Comparison of ENCODE assay signal across 6 cellular contexts in the genomic region with DNA sequence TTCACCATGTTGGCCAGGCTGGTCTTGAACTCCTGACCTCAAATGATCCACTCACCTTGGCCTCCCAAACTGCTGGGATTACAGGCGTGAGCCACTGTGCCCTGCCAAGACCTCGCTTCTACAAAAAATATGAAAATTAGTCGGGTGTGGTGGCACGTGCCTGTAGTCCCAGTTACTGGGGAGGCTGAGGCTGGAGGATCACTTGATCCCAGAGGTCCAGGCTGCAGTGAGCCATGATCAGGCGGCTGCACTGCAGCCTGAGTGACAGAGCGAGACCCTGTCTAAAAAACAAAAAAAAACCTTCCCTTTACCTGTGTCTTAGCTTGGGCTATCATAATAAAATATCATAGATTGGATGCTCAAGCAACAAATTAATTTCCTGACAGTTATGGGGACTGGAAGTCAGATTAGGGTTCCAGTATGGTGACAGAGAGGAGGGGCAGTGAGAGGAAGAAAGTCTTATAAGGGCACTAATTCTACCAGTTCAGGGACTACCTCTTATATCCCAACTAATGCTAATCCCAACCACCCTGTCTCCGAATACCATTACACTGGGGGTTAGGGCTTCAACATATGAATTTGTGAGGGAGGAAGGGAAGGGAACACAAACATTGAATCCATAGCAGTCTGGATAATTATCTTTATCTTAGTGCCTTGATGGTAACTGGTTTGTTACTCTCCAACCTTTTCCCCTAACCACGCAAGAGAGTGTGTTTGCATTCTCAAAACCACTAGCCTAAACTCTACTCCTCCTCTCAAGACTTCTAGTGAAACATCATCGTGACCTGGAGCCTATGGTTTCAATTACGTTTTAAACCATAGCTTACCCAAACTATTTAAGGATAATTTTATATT. TPM values are rescaled to one million over a fixed set of nuclear protein-coding genes. Genes with fewer than 3 reads are reported as not detected.
DNase-seq lines count a peak whose midpoint lies in the region; ATAC-seq, FAIRE-seq and TF ChIP-seq lines count a peak whose summit lies in the region.

No MANE protein-coding gene starts in this region.

- peak overlapping the region; percentile 94 to 98 for H3K27ac ChIP-seq in A549
- H3K27ac ChIP-seq in OCI-LY1 (ENCODE audit: low read depth, low read length, poor library complexity, severe bottlenecking): peak overlapping the region; percentile 52

- peak overlapping the region; percentile 90 to 96 (median 94) for H3K27ac Mint-ChIP-seq in immature natural killer cell

- H3K36me3 Mint-ChIP-seq in immature natural killer cell: peaks cover 3 to 7% (median 6%) of the 10 kb centered on the region in 3 donors

- H3K27me3 Mint-ChIP-seq in immature natural killer cell (ENCODE audit: low read depth in 3 of 3): peaks cover 2% of the 10 kb centered on the region in 3 donors

- CTCF ChIA-PET in A549 (lab: Yijun Ruan, JAX): interaction anchor here (0.6 to 12.5 kb wide), 12 partner anchors 9 to 205 kb away, joined by 3 to 135 read pairs (median 5); a partner anchor contains a TSS
- CTCF ChIA-PET in GM10248 (lab: Yijun Ruan, JAX): interaction anchor here (1.1 to 4.9 kb wide), 9 partner anchors 9 to 133 kb away, joined by 3 to 33 read pairs (median 7); a partner anchor contains a TSS

- H3K9me2 ChIP-seq in OCI-LY1 (ENCODE audit: low read depth, low read length): no peaks in the 10 kb centered on the region

- H3K9me3 Mint-ChIP-seq in immature natural killer cell: no peaks in the 10 kb centered on the region

- TF ChIP-seq RAD21 in A549 (conservative IDR thresholded peaks at IDR 0.05 in 1 of 2, IDR thresholded peaks at IDR 0.05 in 1 of 2): no peak

- H3K4me3 ChIP-seq in A549 (peak overlapping the region; percentile 72), OCI-LY1 (ENCODE audit: low read depth, low read length, poor library complexity, severe bottlenecking) (peak overlapping the region; percentile 82)

- H3K4me2 ChIP-seq in A549 (peak overlapping the region; percentile 87), OCI-LY1 (ENCODE audit: low read length) (peak overlapping the region; percentile 94)

- peak overlapping the region; percentile 92 for H3K9ac ChIP-seq in OCI-LY1 (ENCODE audit: low read length)

- H3K36me3 ChIP-seq in OCI-LY1 (ENCODE audit: insufficient read depth, low read length): peaks cover 23% of the 10 kb centered on the region; the same call in 1 of the 2 replicates

- intact Hi-C loops in posterior cingulate gyrus (cut with DNase I): loop anchor here (5.0 kb wide), 2 partner anchors 83 to 133 kb away; no protein-coding TSS in a partner anchor

- ATAC-seq in A549: no peak

- H3F3A ChIP-seq in OCI-LY1 (ENCODE audit: insufficient read depth, low read length): 0 out of 2 replicates have a peak, but pooled peaks cover 4% of the 10 kb centered on the region

- peak overlapping the region; percentile 88 to 93 (median 91) for H3K4me3 Mint-ChIP-seq in immature natural killer cell

- peak overlapping the region; percentile 50; the same call in 1 of the 2 replicates for H2AFZ ChIP-seq in OCI-LY1 (ENCODE audit: low read length)

- no peak for TF ChIP-seq POLR2A in A549 (IDR thresholded peaks at IDR 0.05; ENCODE audit: low read length)

- no peak for TF ChIP-seq EP300 in A549 (IDR thresholded peaks at IDR 0.05)

- H3K9me3 ChIP-seq in A549 (no peaks in the 10 kb centered on the region), OCI-LY1 (ENCODE audit: low read length) (no peaks in the 10 kb centered on the region)

- POLR2A ChIA-PET in A549 (lab: Yijun Ruan, JAX): interaction anchor here (0.6 to 2.5 kb wide), 7 partner anchors 10 to 133 kb away, joined by 3 to 18 read pairs (median 6); a partner anchor contains a TSS
- POLR2A ChIA-PET in GM10248 (lab: Yijun Ruan, JAX): no interaction called here

- H3K79me2 ChIP-seq in OCI-LY1 (ENCODE audit: insufficient read depth, low read length): no peaks in the 10 kb centered on the region

- DNase-seq in A549 (ENCODE audit: low read depth in 1 of 2, low spot score in 1 of 2): no peak
- DNase-seq in immature natural killer cell: no peak
- DNase-seq in GM10248 (ENCODE audit: extremely low spot score): no peak
- DNase-seq in posterior cingulate gyrus: no peak
- no peak for DNase-seq in putamen (ENCODE audit: low spot score)

- H4K20me1 ChIP-seq in OCI-LY1 (ENCODE audit: insufficient read depth, low read length): no peaks in the 10 kb centered on the region

- no peak for TF ChIP-seq CTCF in A549 (IDR thresholded peaks at IDR 0.05)
- no peak for TF ChIP-seq CTCF in OCI-LY1 (IDR thresholded peaks at IDR 0.05; ENCODE audit: low read length)
- TF ChIP-seq CTCF in GM10248 (IDR thresholded peaks at IDR 0.05; ENCODE audit: control extremely low read depth, extremely low read depth, low read depth, missing control alignments): no peak

- peaks cover 10% of the 10 kb centered on the region; the same call in 2 of the 3 replicates for H3K4me1 ChIP-seq in A549
- H3K4me1 ChIP-seq in OCI-LY1 (ENCODE audit: insufficient read depth, low read length, severe bottlenecking): peaks cover 24% of the 10 kb centered on the region

- WGBS in A549 (ENCODE audit: missing lambda C conversion rate): 92% methylated on average over 10 of the region's 10 CpGs

- peaks cover 17 to 21% of the 10 kb centered on the region in 2 donors for H3K4me1 Mint-ChIP-seq in immature natural killer cell

- no peak for FAIRE-seq in A549 (lab: Jason Lieb, UNC)

- no peaks in the 10 kb centered on the region for H3K27me3 ChIP-seq in OCI-LY1 (ENCODE audit: insufficient read depth, low read length)

TF ChIP-seq in A549, 52 proteins besides CTCF, POLR2A, EP300 and RAD21 (continues in another document):
- TF ChIP-seq EHMT2 (IDR thresholded peaks at IDR 0.05; ENCODE audit: low read depth) (no peak), NFE2L2 (conservative IDR thresholded peaks at IDR 0.05; ENCODE audit: low read length) (no peak), SREBF2 (IDR thresholded peaks at IDR 0.05) (no peak), RARB (CRISPR knock-in tag; IDR thresholded peaks at IDR 0.05) (no peak), CBX8 (IDR thresholded peaks at IDR 0.05) (no peak), KDM1A (IDR thresholded peaks at IDR 0.05; ENCODE audit: low read depth) (no peak)
- TF ChIP-seq, protein P1, sequence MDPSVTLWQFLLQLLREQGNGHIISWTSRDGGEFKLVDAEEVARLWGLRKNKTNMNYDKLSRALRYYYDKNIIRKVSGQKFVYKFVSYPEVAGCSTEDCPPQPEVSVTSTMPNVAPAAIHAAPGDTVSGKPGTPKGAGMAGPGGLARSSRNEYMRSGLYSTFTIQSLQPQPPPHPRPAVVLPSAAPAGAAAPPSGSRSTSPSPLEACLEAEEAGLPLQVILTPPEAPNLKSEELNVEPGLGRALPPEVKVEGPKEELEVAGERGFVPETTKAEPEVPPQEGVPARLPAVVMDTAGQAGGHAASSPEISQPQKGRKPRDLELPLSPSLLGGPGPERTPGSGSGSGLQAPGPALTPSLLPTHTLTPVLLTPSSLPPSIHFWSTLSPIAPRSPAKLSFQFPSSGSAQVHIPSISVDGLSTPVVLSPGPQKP (IDR thresholded peaks at IDR 0.05; ENCODE audit: low read depth, low read length): no peak
- TF ChIP-seq, protein P2, sequence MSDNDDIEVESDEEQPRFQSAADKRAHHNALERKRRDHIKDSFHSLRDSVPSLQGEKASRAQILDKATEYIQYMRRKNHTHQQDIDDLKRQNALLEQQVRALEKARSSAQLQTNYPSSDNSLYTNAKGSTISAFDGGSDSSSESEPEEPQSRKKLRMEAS (IDR thresholded peaks at IDR 0.05): no peak
- TF ChIP-seq, protein P3, sequence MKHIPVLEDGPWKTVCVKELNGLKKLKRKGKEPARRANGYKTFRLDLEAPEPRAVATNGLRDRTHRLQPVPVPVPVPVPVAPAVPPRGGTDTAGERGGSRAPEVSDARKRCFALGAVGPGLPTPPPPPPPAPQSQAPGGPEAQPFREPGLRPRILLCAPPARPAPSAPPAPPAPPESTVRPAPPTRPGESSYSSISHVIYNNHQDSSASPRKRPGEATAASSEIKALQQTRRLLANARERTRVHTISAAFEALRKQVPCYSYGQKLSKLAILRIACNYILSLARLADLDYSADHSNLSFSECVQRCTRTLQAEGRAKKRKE (CRISPR knock-in tag; IDR thresholded peaks at IDR 0.05; ENCODE audit: low read depth): no peak

RNA-seq across cellular contexts. Expression of a gene that starts 1.0 kb away (rescaled TPM):
- polyA plus RNA-seq in A549 (2011; rRNA removed): 81.4 and 109 TPM in 2 replicates
- polyA plus RNA-seq in A549 (2012; cell fraction: cytosol; rRNA removed): 179 and 191 TPM in 2 replicates
- polyA plus RNA-seq in A549 (2012; cell fraction: nucleus; rRNA removed): 129 and 136 TPM in 2 replicates
- 108 to 119 TPM (median 116 TPM) in 3 replicates for polyA plus RNA-seq in A549 (2017; fragmentation: RNase III; extraction: RNeasy Plus Mini Kit Qiagen cat#74134 plus additional on column Dnase treatment)
- polyA minus RNA-seq in A549 (2011; rRNA and poly(A)+ RNA removed): 115 and 124 TPM in 2 replicates
- polyA plus RNA-seq in immature natural killer cell: 100 to 1,000 TPM; 141 to 239 (median 202) TPM

RNA-seq across cellular contexts. Expression of a gene that starts 10.7 kb away (rescaled TPM):
- polyA plus RNA-seq in A549 (2011; rRNA removed) (68.1 and 76.1 TPM in 2 replicates), A549 (2017; fragmentation: RNase III; extraction: RNeasy Plus Mini Kit Qiagen cat#74134 plus additional on column Dnase treatment) (85.2 to 94.7 TPM (median 85.3 TPM) in 3 replicates), immature natural killer cell (10 to 100 TPM in 2 of 3 donors, 1 to 10 TPM in 1; 7.7 to 42.2 (median 15.9) TPM)
- polyA plus RNA-seq in A549 (2012; cell fraction: cytosol; rRNA removed): 40.7 and 41.4 TPM in 2 replicates
- polyA plus RNA-seq in A549 (2012; cell fraction: nucleus; rRNA removed): 23.6 and 28.2 TPM in 2 replicates
- polyA minus RNA-seq in A549 (2011; rRNA and poly(A)+ RNA removed): 64.1 and 79.6 TPM in 2 replicates

RNA-seq across cellular contexts. Expression of a gene that starts 11.0 kb away (rescaled TPM):
- not detected in 2 replicates for polyA plus RNA-seq in A549 (2011; rRNA removed)
- not detected in 2 replicates for polyA plus RNA-seq in A549 (2012; cell fraction: cytosol; rRNA removed)
- polyA plus RNA-seq in A549 (2012; cell fraction: nucleus; rRNA removed): not detected in 2 replicates
- polyA plus RNA-seq in A549 (2017; fragmentation: RNase III; extraction: RNeasy Plus Mini Kit Qiagen cat#74134 plus additional on column Dnase treatment): not detected in 3 replicates
- not detected in 2 replicates for polyA minus RNA-seq in A549 (2011; rRNA and poly(A)+ RNA removed)
- 1 to 10 TPM in 1 of 3 donors, under 1 TPM in 2; 0.40 to 1.1 (median 0.72) TPM for polyA plus RNA-seq in immature natural killer cell

RNA-seq across cellular contexts. Expression of a gene that starts 18.2 kb away (rescaled TPM):
- polyA plus RNA-seq in A549 (2011; rRNA removed): 15.4 and 15.6 TPM in 2 replicates
- 14.9 and 16.0 TPM in 2 replicates for polyA plus RNA-seq in A549 (2012; cell fraction: cytosol; rRNA removed)
- polyA plus RNA-seq in A549 (2012; cell fraction: nucleus; rRNA removed): 117 and 126 TPM in 2 replicates
- 16.0 to 17.0 TPM (median 17.0 TPM) in 3 replicates for polyA plus RNA-seq in A549 (2017; fragmentation: RNase III; extraction: RNeasy Plus Mini Kit Qiagen cat#74134 plus additional on column Dnase treatment)
- 25.3 and 28.1 TPM in 2 replicates for polyA minus RNA-seq in A549 (2011; rRNA and poly(A)+ RNA removed)
- polyA plus RNA-seq in immature natural killer cell: not detected

RNA-seq across cellular contexts. Expression of a gene that starts 28.7 kb away (rescaled TPM):
- polyA plus RNA-seq in A549 (2011; rRNA removed) (0.11 and 0.23 TPM in 2 replicates), A549 (2017; fragmentation: RNase III; extraction: RNeasy Plus Mini Kit Qiagen cat#74134 plus additional on column Dnase treatment) (0.10 to 0.16 TPM (median 0.13 TPM) in 3 replicates), immature natural killer cell (not detected)
- polyA plus RNA-seq in A549 (2012; cell fraction: cytosol; rRNA removed): 0.08 and 0.09 TPM in 2 replicates
- polyA plus RNA-seq in A549 (2012; cell fraction: nucleus; rRNA removed): 1.4 and 1.8 TPM in 2 replicates
- polyA minus RNA-seq in A549 (2011; rRNA and poly(A)+ RNA removed): not detected in 2 replicates
